20 cellular contexts compared by ENCODE assay signal in the genomic region with DNA sequence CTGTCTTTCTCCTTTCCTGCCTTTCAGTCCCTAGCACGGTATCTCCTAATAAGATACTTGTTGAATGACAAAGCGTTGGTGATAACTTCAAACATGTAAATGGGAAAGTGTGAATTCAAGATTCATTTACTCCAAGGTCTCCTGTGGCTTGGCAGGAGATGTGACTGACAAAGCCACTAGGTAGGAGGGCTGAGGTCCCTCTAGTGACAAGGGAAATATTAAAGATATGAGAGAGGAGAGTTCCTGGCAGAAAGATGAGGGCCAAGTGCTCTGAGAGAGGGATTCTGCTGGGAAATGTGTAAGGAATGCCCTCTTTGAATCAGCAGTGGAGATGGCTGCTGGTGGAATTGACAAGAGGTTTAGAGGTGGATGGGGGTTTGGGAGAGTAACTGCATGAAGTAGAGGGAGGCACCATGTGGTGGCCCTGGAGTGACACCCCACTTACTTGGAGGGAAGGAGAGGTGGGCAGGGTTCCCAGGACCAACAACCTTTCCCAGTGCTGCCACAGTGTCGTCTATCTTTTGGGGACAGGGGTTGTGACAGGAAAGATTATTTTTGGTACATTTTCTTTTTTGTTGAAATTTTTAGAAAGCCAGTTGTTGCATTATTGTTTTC. TPM values are rescaled to one million over a fixed set of nuclear protein-coding genes. Genes with fewer than 3 reads are reported as not detected.
DNase-seq lines count a peak whose midpoint lies in the region; ATAC-seq and TF ChIP-seq lines count a peak whose summit lies in the region.
"Had no signal": no experiment of that assay in that cellular context is flagged by ENCODE, and none has a peak within 500 bp of the region (broad histone marks: within the 10 kb centered on the region; RNA-seq: fewer than 3 reads in every experiment).

No MANE protein-coding gene starts in this region.

- no peaks in the 10 kb centered on the region for H3K27me3 ChIP-seq in mesendoderm (ENCODE audit: insufficient read depth, low read length, poor library complexity)

- H2AK5ac ChIP-seq in mesendoderm (ENCODE audit: low read length), result no peak overlapping the region

- TF ChIP-seq CTCF in type B pancreatic cell (conservative IDR thresholded peaks at IDR 0.05), result no peak

- H3K4ac ChIP-seq in mesendoderm (ENCODE audit: low read depth, low read length), result no peak overlapping the region

- H2BK120ac ChIP-seq in mesendoderm (ENCODE audit: low read depth, low read length), result no peak overlapping the region

- DNase-seq in activated naive CD8-positive, alpha-beta T cell treated with anti-CD3 and anti-CD28 coated beads for 36 hours, result no peak
- no peak for DNase-seq in activated T-helper 2 cell treated with anti-CD3 and anti-CD28 coated beads, Interferon-gamma antibody, Interleukin-2, Interleukin-4, amounts not matched to agents 10 μg/mL and 5 μg/mL and 100 μg/mL, durations not matched to agents 14 hours and 24 hours and 36 hours (ENCODE audit: low spot score)
- DNase-seq in mesendoderm (peak; percentile 86), type B pancreatic cell (ENCODE audit: extremely low spot score, unreplicated experiment) (no peak), GDM1 (lab: John Stamatoyannopoulos, UW) (no peak)
- DNase-seq in stimulated activated CD4-positive, alpha-beta T cell treated with anti-CD3 and anti-CD28 coated beads, Interleukin-12 subunit alpha, Interleukin-12 subunit beta, amount 100 ng/mL, for 4 hours, result no peak
- DNase-seq: activated CD8-positive, alpha-beta memory T cell treated with anti-CD3 and anti-CD28 coated beads, Interleukin-2, amount 50 U/mL, for 48 hours; amniotic stem cell; Calu3; NCI-H2081; NCI-H69; stimulated activated naive CD4-positive, alpha-beta T cell had no signal

- peaks cover 33% of the 10 kb centered on the region for H3K4me1 Mint-ChIP-seq in activated naive CD8-positive, alpha-beta T cell (ENCODE audit: low read depth)
- peaks cover 31% of the 10 kb centered on the region for H3K4me1 Mint-ChIP-seq in activated naive CD8-positive, alpha-beta T cell treated with anti-CD3 and anti-CD28 coated beads for 36 hours
- H3K4me1 Mint-ChIP-seq in activated T-helper 2 cell treated with anti-CD3 and anti-CD28 coated beads, Interferon-gamma antibody, Interleukin-2, Interleukin-4, amounts not matched to agents 10 μg/mL and 5 μg/mL and 100 μg/mL, durations not matched to agents 14 hours and 24 hours and 36 hours (ENCODE audit: low read depth), result peaks cover 29% of the 10 kb centered on the region
- H3K4me1 Mint-ChIP-seq in type B pancreatic cell (ENCODE audit: unreplicated experiment), result peaks cover 33% of the 10 kb centered on the region

- H3K79me1 ChIP-seq in mesendoderm (ENCODE audit: low read length), result peaks cover 3% of the 10 kb centered on the region

- H3K79me2 ChIP-seq in mesendoderm (ENCODE audit: control insufficient read depth, insufficient read depth, low read length), result no peaks in the 10 kb centered on the region

- no peaks in the 10 kb centered on the region for H3K36me3 ChIP-seq in mesendoderm (ENCODE audit: control insufficient read depth, insufficient read depth, low read length)

- WGBS in mesendoderm (ENCODE audit: extremely low coverage, insufficient coverage, low lambda C conversion rate), result no CpG with 5 or more reads among the region's 3 CpGs

- ATAC-seq in GM19328 (IDR thresholded peaks at IDR 0.05; ENCODE audit: unreplicated experiment), result no peak
- ATAC-seq: Panc1, SK-N-SH treated with all-trans-retinoic acid at 6 μM for 48 hours had no signal

- H3K9me3 Mint-ChIP-seq in activated naive CD8-positive, alpha-beta T cell (ENCODE audit: low read depth), result no peaks in the 10 kb centered on the region
- H3K9me3 Mint-ChIP-seq in activated naive CD8-positive, alpha-beta T cell treated with anti-CD3 and anti-CD28 coated beads for 36 hours, result no peaks in the 10 kb centered on the region
- H3K9me3 Mint-ChIP-seq in activated T-helper 2 cell treated with anti-CD3 and anti-CD28 coated beads, Interferon-gamma antibody, Interleukin-2, Interleukin-4, amounts not matched to agents 10 μg/mL and 5 μg/mL and 100 μg/mL, durations not matched to agents 14 hours and 24 hours and 36 hours, result no peaks in the 10 kb centered on the region
- H3K9me3 Mint-ChIP-seq in type B pancreatic cell, result no peaks in the 10 kb centered on the region

- intact Hi-C loops in activated T-helper 2 cell treated with anti-CD3 and anti-CD28 coated beads, Interferon-gamma antibody, Interleukin-2, Interleukin-4, amounts not matched to agents 10 μg/mL and 5 μg/mL and 100 μg/mL, durations not matched to agents 14 hours and 24 hours and 36 hours (cut with micrococcal nuclease), result no loop called here

- no peak overlapping the region for H2BK15ac ChIP-seq in mesendoderm (replicated peaks; ENCODE audit: low read depth)

- no peak overlapping the region for H3K4me3 Mint-ChIP-seq in activated naive CD8-positive, alpha-beta T cell
- H3K4me3 Mint-ChIP-seq in activated naive CD8-positive, alpha-beta T cell treated with anti-CD3 and anti-CD28 coated beads for 36 hours, result no peak overlapping the region
- H3K4me3 Mint-ChIP-seq in activated T-helper 2 cell treated with anti-CD3 and anti-CD28 coated beads, Interferon-gamma antibody, Interleukin-2, Interleukin-4, amounts not matched to agents 10 μg/mL and 5 μg/mL and 100 μg/mL, durations not matched to agents 14 hours and 24 hours and 36 hours (ENCODE audit: low read depth), result no peak overlapping the region
- H3K4me3 Mint-ChIP-seq in type B pancreatic cell, result peak overlapping the region; percentile 23

- H3K9ac ChIP-seq in mesendoderm (ENCODE audit: low read length), result no peak overlapping the region
- H3K9ac ChIP-seq: parathyroid adenoma had no signal

- H2BK5ac ChIP-seq in mesendoderm (ENCODE audit: low read length), result no peak overlapping the region

- peak overlapping the region; percentile 2 for H3K27ac ChIP-seq in mesendoderm (ENCODE audit: low read depth, low read length)
- H3K27ac ChIP-seq: parathyroid adenoma had no signal

- no peak overlapping the region for H4K8ac ChIP-seq in mesendoderm (ENCODE audit: low read depth, low read length)

- no peak overlapping the region for H3K18ac ChIP-seq in mesendoderm (ENCODE audit: low read length)

- peaks cover 2% of the 10 kb centered on the region for H3K36me3 Mint-ChIP-seq in activated naive CD8-positive, alpha-beta T cell
- peaks cover 8% of the 10 kb centered on the region for H3K36me3 Mint-ChIP-seq in activated naive CD8-positive, alpha-beta T cell treated with anti-CD3 and anti-CD28 coated beads for 36 hours
- H3K36me3 Mint-ChIP-seq in activated T-helper 2 cell treated with anti-CD3 and anti-CD28 coated beads, Interferon-gamma antibody, Interleukin-2, Interleukin-4, amounts not matched to agents 10 μg/mL and 5 μg/mL and 100 μg/mL, durations not matched to agents 14 hours and 24 hours and 36 hours (ENCODE audit: low read depth), result peaks cover 22% of the 10 kb centered on the region
- H3K36me3 Mint-ChIP-seq in type B pancreatic cell, result peaks cover 7% of the 10 kb centered on the region

- H3K4me2 ChIP-seq in mesendoderm (ENCODE audit: low read length), result no peak overlapping the region

- no peak overlapping the region for H3K4me3 ChIP-seq in mesendoderm (ENCODE audit: low read length)

- H3K56ac ChIP-seq in mesendoderm (ENCODE audit: low read length), result peak overlapping the region; percentile 11

- H3K27me3 Mint-ChIP-seq in activated naive CD8-positive, alpha-beta T cell, result no peaks in the 10 kb centered on the region
- no peaks in the 10 kb centered on the region for H3K27me3 Mint-ChIP-seq in activated naive CD8-positive, alpha-beta T cell treated with anti-CD3 and anti-CD28 coated beads for 36 hours
- no peaks in the 10 kb centered on the region for H3K27me3 Mint-ChIP-seq in activated T-helper 2 cell treated with anti-CD3 and anti-CD28 coated beads, Interferon-gamma antibody, Interleukin-2, Interleukin-4, amounts not matched to agents 10 μg/mL and 5 μg/mL and 100 μg/mL, durations not matched to agents 14 hours and 24 hours and 36 hours (ENCODE audit: low read depth)
- no peaks in the 10 kb centered on the region for H3K27me3 Mint-ChIP-seq in type B pancreatic cell

- H3K4me1 ChIP-seq in mesendoderm (ENCODE audit: control insufficient read depth, low read depth, low read length), result peaks cover 19% of the 10 kb centered on the region

- H3K23ac ChIP-seq in mesendoderm (ENCODE audit: low read length), result no peak overlapping the region

- H4K5ac ChIP-seq in mesendoderm (ENCODE audit: low read length), result no peak overlapping the region

- H3K27ac Mint-ChIP-seq in activated naive CD8-positive, alpha-beta T cell, result peak overlapping the region; percentile 75
- no peak overlapping the region for H3K27ac Mint-ChIP-seq in activated naive CD8-positive, alpha-beta T cell treated with anti-CD3 and anti-CD28 coated beads for 36 hours
- peak overlapping the region; percentile 66 for H3K27ac Mint-ChIP-seq in activated T-helper 2 cell treated with anti-CD3 and anti-CD28 coated beads, Interferon-gamma antibody, Interleukin-2, Interleukin-4, amounts not matched to agents 10 μg/mL and 5 μg/mL and 100 μg/mL, durations not matched to agents 14 hours and 24 hours and 36 hours
- H3K27ac Mint-ChIP-seq in type B pancreatic cell, result peak overlapping the region; percentile 6

RNA-seq across cellular contexts. Expression of a gene that starts 43.0 kb away (rescaled TPM):
- not detected for total RNA-seq in activated naive CD8-positive, alpha-beta T cell treated with anti-CD3 and anti-CD28 coated beads for 36 hours
- total RNA-seq in activated T-helper 2 cell treated with anti-CD3 and anti-CD28 coated beads, Interferon-gamma antibody, Interleukin-2, Interleukin-4, amounts not matched to agents 10 μg/mL and 5 μg/mL and 100 μg/mL, durations not matched to agents 14 hours and 24 hours and 36 hours, result 1.8 TPM in 1 of 2 replicates, not detected in the other
- 0.98 TPM for polyA plus RNA-seq in mesendoderm (2013, experiment 1 of 2)
- 0.62 TPM for polyA plus RNA-seq in mesendoderm (2013, experiment 2 of 2)
- not detected in 2 replicates for total RNA-seq in type B pancreatic cell (ENCODE audit: low replicate concordance)
- total RNA-seq: Calu3, lung microvascular endothelial cell, skeletal muscle tissue, urinary bladder had no signal
- polyA plus RNA-seq: urinary bladder had no signal
